Comparison of ENCODE assay signal across 20 cellular contexts in genomic region chr17:20087538-20088250, GRCh38.
"Had no signal": no experiment of that assay in that cellular context is flagged by ENCODE, and none has a peak within 500 bp of the region (broad histone marks: within the 10 kb centered on the region; RNA-seq: fewer than 3 reads in every experiment).

No MANE protein-coding gene starts in this region.

- H3K36me3 ChIP-seq: colonic mucosa, lower lobe of right lung, stomach, thyroid gland, uterus had no signal

- H3K4me3 Mint-ChIP-seq: activated CD4-positive, alpha-beta memory T cell treated with anti-CD3 and anti-CD28 coated beads, Interleukin-2, amount 10 ng/mL, durations not matched to agents 7 days and 5 days; activated naive CD4-positive, alpha-beta T cell treated with anti-CD3 and anti-CD28 coated beads, Interleukin-2, amount 50 U/mL, for 24 hours; activated T-cell treated with anti-CD3 and anti-CD28 coated beads, Interleukin-2, amount 50 U/mL, for 24 hours; mesothelial cell of epicardium; T-helper 17 cell had no signal

- H3K4me3 ChIP-seq: body of pancreas, colonic mucosa, lower lobe of right lung, stomach, thyroid gland, uterus had no signal

- ATAC-seq: body of pancreas, lower lobe of right lung, sciatic nerve, T-helper 17 cell had no signal

- H3K9me3 ChIP-seq: body of pancreas, colonic mucosa, lower lobe of right lung, stomach, thyroid gland, uterus had no signal

- DNase-seq: activated CD4-positive, alpha-beta memory T cell treated with anti-CD3 and anti-CD28 coated beads, Interleukin-2, amount 10 ng/mL, durations not matched to agents 7 days and 5 days; activated CD4-positive, alpha-beta T cell treated with anti-CD3 and anti-CD28 coated beads for 4 hours; activated effector memory CD4-positive, alpha-beta T cell treated with Interleukin-2 at 50 U/mL for 16 hours; activated T-cell treated with anti-CD3 and anti-CD28 coated beads, Interleukin-2, amount 50 U/mL, for 24 hours; body of pancreas; central memory CD4-positive, alpha-beta T cell; colonic mucosa; effector CD4-positive, alpha-beta T cell; foreskin fibroblast; glutamatergic neuron; lower lobe of right lung; posterior cingulate gyrus; stimulated activated CD4-positive, alpha-beta T cell treated with anti-CD3 and anti-CD28 coated beads, Interleukin-1b, Interleukin-23, amount 100 ng/mL, for 48 hours; stomach; T-helper 17 cell; thyroid gland; uterus had no signal

- H3K9me3 Mint-ChIP-seq: activated CD4-positive, alpha-beta memory T cell treated with anti-CD3 and anti-CD28 coated beads, Interleukin-2, amount 10 ng/mL, durations not matched to agents 7 days and 5 days; activated naive CD4-positive, alpha-beta T cell treated with anti-CD3 and anti-CD28 coated beads, Interleukin-2, amount 50 U/mL, for 24 hours; activated T-cell treated with anti-CD3 and anti-CD28 coated beads, Interleukin-2, amount 50 U/mL, for 24 hours had no signal

- H3K4me1 ChIP-seq: body of pancreas, colonic mucosa, lower lobe of right lung, uterus had no signal

- H3K27ac ChIP-seq: body of pancreas, colonic mucosa, lower lobe of right lung, thyroid gland had no signal

- H3K27ac Mint-ChIP-seq: activated CD4-positive, alpha-beta memory T cell treated with anti-CD3 and anti-CD28 coated beads, Interleukin-2, amount 10 ng/mL, durations not matched to agents 7 days and 5 days; activated naive CD4-positive, alpha-beta T cell treated with anti-CD3 and anti-CD28 coated beads, Interleukin-2, amount 50 U/mL, for 24 hours; activated T-cell treated with anti-CD3 and anti-CD28 coated beads, Interleukin-2, amount 50 U/mL, for 24 hours; mesothelial cell of epicardium; T-helper 17 cell had no signal

- H3K36me3 Mint-ChIP-seq: activated naive CD4-positive, alpha-beta T cell treated with anti-CD3 and anti-CD28 coated beads, Interleukin-2, amount 50 U/mL, for 24 hours; mesothelial cell of epicardium had no signal

- H3K27me3 Mint-ChIP-seq: activated CD4-positive, alpha-beta memory T cell treated with anti-CD3 and anti-CD28 coated beads, Interleukin-2, amount 10 ng/mL, durations not matched to agents 7 days and 5 days; activated naive CD4-positive, alpha-beta T cell treated with anti-CD3 and anti-CD28 coated beads, Interleukin-2, amount 50 U/mL, for 24 hours; activated T-cell treated with anti-CD3 and anti-CD28 coated beads, Interleukin-2, amount 50 U/mL, for 24 hours had no signal

- H3K27me3 ChIP-seq: body of pancreas, colonic mucosa, stomach, thyroid gland, uterus had no signal
